ENCODE assay signal across 21 cellular contexts in genomic region chr13:110001622-110002275, GRCh38.
DNase-seq lines count a peak whose midpoint lies in the region; ATAC-seq, FAIRE-seq and TF ChIP-seq lines count a peak whose summit lies in the region.
"Had no signal": no experiment of that assay in that cellular context is flagged by ENCODE, and none has a peak within 500 bp of the region (broad histone marks: within the 10 kb centered on the region; RNA-seq: fewer than 3 reads in every experiment).

No MANE protein-coding gene starts in this region.

- no peaks in the 10 kb centered on the region for H3K27me3 Mint-ChIP-seq in astrocyte (ENCODE audit: low read depth, unreplicated experiment)
- peaks cover 5% of the 10 kb centered on the region for H3K27me3 Mint-ChIP-seq in activated naive CD8-positive, alpha-beta T cell treated with anti-CD3 and anti-CD28 coated beads for 36 hours

- peaks cover 21% of the 10 kb centered on the region for H3K4me1 Mint-ChIP-seq in astrocyte (ENCODE audit: low read depth, unreplicated experiment)
- H3K4me1 Mint-ChIP-seq in activated naive CD8-positive, alpha-beta T cell treated with anti-CD3 and anti-CD28 coated beads for 36 hours, result no peaks in the 10 kb centered on the region
- H3K4me1 Mint-ChIP-seq: T-cell had no signal

- no peaks in the 10 kb centered on the region for H4K20me1 ChIP-seq in astrocyte (ENCODE audit: insufficient read depth, low read length)

- H3K27me3 ChIP-seq in astrocyte (ENCODE audit: insufficient read depth, low read length), result no peaks in the 10 kb centered on the region
- H3K27me3 ChIP-seq: right atrium auricular region had no signal

- TF ChIP-seq CTCF in astrocyte (IDR thresholded peaks at IDR 0.05; ENCODE audit: insufficient read depth, low read depth, low read length) (no peak), fibroblast of the aortic adventitia (IDR thresholded peaks at IDR 0.05; ENCODE audit: insufficient read depth, low read length) (no peak)

- H3K4me2 ChIP-seq in astrocyte (ENCODE audit: low read length), result peak overlapping the region; percentile 54

- DNase-seq in A172 (ENCODE audit: low spot score) (peak; percentile 51), HT1080 (ENCODE audit: low read depth) (peak; percentile 79), astrocyte (ENCODE audit: low read depth) (peak; percentile 72), fibroblast of the aortic adventitia (ENCODE audit: low read depth) (peak; percentile 69), DMS53 treated with DMSO at 0.1 percent for 48 hours (lab: John Stamatoyannopoulos, UW; ENCODE audit: unreplicated experiment) (no peak), SHP77 (lab: John Stamatoyannopoulos, UW) (no peak)
- no peak for DNase-seq in activated naive CD8-positive, alpha-beta T cell treated with anti-CD3 and anti-CD28 coated beads for 36 hours
- DNase-seq: 8988T; activated CD4-positive, alpha-beta T cell treated with anti-CD3 and anti-CD28 coated beads, Interleukin-2, amount 50 U/mL, for 48 hours; activated naive CD4-positive, alpha-beta T cell treated with anti-CD3 and anti-CD28 coated beads, Interleukin-2, amount 50 U/mL, for 16 hours; effector CD8-positive, alpha-beta T cell; GOT3; NCI-H2171; NCI-H774; T-cell had no signal

- no peak overlapping the region for H3K4me3 ChIP-seq in astrocyte (ENCODE audit: insufficient read depth, low read depth, low read length)
- H3K4me3 ChIP-seq in fibroblast of the aortic adventitia (ENCODE audit: low read depth, low read length), result no peak overlapping the region
- H3K4me3 ChIP-seq: right atrium auricular region had no signal

- peak overlapping the region; percentile 25 for H3K9ac ChIP-seq in astrocyte (ENCODE audit: low read length)

- peak; percentile 89 for FAIRE-seq in astrocyte (lab: Jason Lieb, UNC)
- FAIRE-seq: G401.6 had no signal

- no peak overlapping the region for H2AFZ ChIP-seq in astrocyte (ENCODE audit: low read depth, low read length)

- H3K36me3 Mint-ChIP-seq in astrocyte (ENCODE audit: low read depth, unreplicated experiment), result no peaks in the 10 kb centered on the region
- no peaks in the 10 kb centered on the region for H3K36me3 Mint-ChIP-seq in activated naive CD8-positive, alpha-beta T cell treated with anti-CD3 and anti-CD28 coated beads for 36 hours
- H3K36me3 Mint-ChIP-seq: T-cell, type B pancreatic cell had no signal

- no peaks in the 10 kb centered on the region for H3K36me3 ChIP-seq in astrocyte (ENCODE audit: insufficient read depth, low read length)
- H3K36me3 ChIP-seq: right atrium auricular region had no signal

- no peaks in the 10 kb centered on the region for H3K9me3 ChIP-seq in astrocyte (ENCODE audit: insufficient read depth, low read depth, low read length)
- H3K9me3 ChIP-seq: right atrium auricular region had no signal

- peaks cover 31% of the 10 kb centered on the region for H3K4me1 ChIP-seq in astrocyte (ENCODE audit: insufficient read depth, low read length)

- no peak overlapping the region for H3K27ac Mint-ChIP-seq in astrocyte (ENCODE audit: unreplicated experiment)
- H3K27ac Mint-ChIP-seq in activated naive CD8-positive, alpha-beta T cell treated with anti-CD3 and anti-CD28 coated beads for 36 hours, result no peak overlapping the region
- H3K27ac Mint-ChIP-seq: stimulated activated naive CD8-positive, alpha-beta T cell treated with anti-CD3 and anti-CD28 coated beads, Interleukin-15, Interleukin-2, amounts not matched to agents 100 ng/mL and 50 ng/mL, for 24 hours; T-cell; type B pancreatic cell had no signal

- ATAC-seq in HG02763 (IDR thresholded peaks at IDR 0.05; ENCODE audit: unreplicated experiment), result no peak
- ATAC-seq: Panc1, T-cell had no signal

- H3K9me3 Mint-ChIP-seq in astrocyte (ENCODE audit: unreplicated experiment), result no peaks in the 10 kb centered on the region
- H3K9me3 Mint-ChIP-seq in activated naive CD8-positive, alpha-beta T cell treated with anti-CD3 and anti-CD28 coated beads for 36 hours, result no peaks in the 10 kb centered on the region
- H3K9me3 Mint-ChIP-seq: stimulated activated naive CD8-positive, alpha-beta T cell treated with anti-CD3 and anti-CD28 coated beads, Interleukin-15, Interleukin-2, amounts not matched to agents 100 ng/mL and 50 ng/mL, for 24 hours; T-cell had no signal

- no peak overlapping the region for H3K4me3 Mint-ChIP-seq in astrocyte (ENCODE audit: unreplicated experiment)
- H3K4me3 Mint-ChIP-seq in activated naive CD8-positive, alpha-beta T cell treated with anti-CD3 and anti-CD28 coated beads for 36 hours, result no peak overlapping the region
- H3K4me3 Mint-ChIP-seq: stimulated activated naive CD8-positive, alpha-beta T cell treated with anti-CD3 and anti-CD28 coated beads, Interleukin-15, Interleukin-2, amounts not matched to agents 100 ng/mL and 50 ng/mL, for 24 hours; T-cell; type B pancreatic cell had no signal

- no peaks in the 10 kb centered on the region for H3K79me2 ChIP-seq in astrocyte (ENCODE audit: insufficient read depth, low read length)

- peak overlapping the region; percentile 41 for H3K27ac ChIP-seq in astrocyte (ENCODE audit: low read depth, low read length)
- H3K27ac ChIP-seq: right atrium auricular region had no signal

Comparison
In these comparisons a context has a peak if more than half of its experiments do, and no peak if none do; other contexts are left out.
1. DNase-seq: peak in A172 (single experiment), HT1080 (single experiment), astrocyte (single experiment) and fibroblast of the aortic adventitia (single experiment); none in DMS53 treated with DMSO at 0.1 percent for 48 hours (single experiment), SHP77 (0 of 2) and activated naive CD8-positive, alpha-beta T cell treated with anti-CD3 and anti-CD28 coated beads for 36 hours (single experiment).